Comparison of ENCODE assay signal across 24 cellular contexts in genomic region chr11:69487849-69488542, GRCh38. TPM values are rescaled to one million over a fixed set of nuclear protein-coding genes. Genes with fewer than 3 reads are reported as not detected.
DNase-seq lines count a peak whose midpoint lies in the region; ATAC-seq, FAIRE-seq and TF ChIP-seq lines count a peak whose summit lies in the region.
"Had no signal": no experiment of that assay in that cellular context is flagged by ENCODE, and none has a peak within 500 bp of the region (broad histone marks: within the 10 kb centered on the region; RNA-seq: fewer than 3 reads in every experiment).

No MANE protein-coding gene starts in this region.

- no peak overlapping the region for H3K18ac ChIP-seq in H1 (ENCODE audit: extremely low read depth, low read length)

- H3K27ac ChIP-seq in H1 (ENCODE audit: low read depth, low read length): no peak overlapping the region
- no peak overlapping the region for H3K27ac ChIP-seq in osteoblast (ENCODE audit: low read depth, low read length)
- peak overlapping the region; percentile 6 to 81 (median 68) for H3K27ac ChIP-seq in tibial nerve
- H3K27ac ChIP-seq: BLaER1 had no signal

- no peak overlapping the region for H3K23ac ChIP-seq in H1 (ENCODE audit: insufficient read length)

- H2AFZ ChIP-seq in H1 (ENCODE audit: low read length) (no peak overlapping the region), osteoblast (ENCODE audit: low read length) (no peak overlapping the region)
- H2AFZ ChIP-seq: GM23338 had no signal

- H4K91ac ChIP-seq in H1 (replicated peaks; ENCODE audit: insufficient read length, low read length): no peak overlapping the region

- no peak overlapping the region for H4K8ac ChIP-seq in H1 (ENCODE audit: extremely low read depth, insufficient read depth, low read length)

- no peaks in the 10 kb centered on the region for H3K9me3 ChIP-seq in H1 (ENCODE audit: insufficient read depth in 2 of 2, low read depth in 1 of 2, low read length in 1 of 2)
- H3K9me3 ChIP-seq in osteoblast (ENCODE audit: low read depth, low read length): no peaks in the 10 kb centered on the region
- H3K9me3 ChIP-seq in tibial nerve: no peaks in the 10 kb centered on the region
- H3K9me3 ChIP-seq in BE2C: no peaks in the 10 kb centered on the region
- H3K9me3 ChIP-seq: BLaER1 had no signal

- H3K79me2 ChIP-seq in H1 (ENCODE audit: control insufficient read depth in 1 of 2, insufficient read depth in 2 of 2, low read length in 2 of 2): no peaks in the 10 kb centered on the region
- no peaks in the 10 kb centered on the region for H3K79me2 ChIP-seq in osteoblast (ENCODE audit: insufficient read depth, low read length)

- no peak overlapping the region for H3K4ac ChIP-seq in H1 (replicated peaks; ENCODE audit: insufficient read length, low read depth, low read length)

- intact Hi-C loops in left ventricle myocardium superior (cut with micrococcal nuclease): no loop called here

- TF ChIP-seq EP300 in H1 (IDR thresholded peaks at IDR 0.05; ENCODE audit: borderline replicate concordance in 1 of 2, low read depth in 2 of 2, low read length in 2 of 2) (no peak), tibial nerve (IDR thresholded peaks at IDR 0.05) (no peak)

- H4K5ac ChIP-seq in H1 (ENCODE audit: insufficient read length, low read depth, low read length): no peak overlapping the region

- no peaks in the 10 kb centered on the region for H3K36me3 ChIP-seq in H1 (ENCODE audit: control insufficient read depth in 2 of 4, insufficient read depth in 4 of 4, low read length in 3 of 4)
- no peaks in the 10 kb centered on the region for H3K36me3 ChIP-seq in osteoblast (ENCODE audit: insufficient read depth, low read length)
- H3K36me3 ChIP-seq in tibial nerve: no peaks in the 10 kb centered on the region
- no peaks in the 10 kb centered on the region for H3K36me3 ChIP-seq in BE2C
- H3K36me3 ChIP-seq: BLaER1 had no signal

- no peak for FAIRE-seq in H1 (lab: Jason Lieb, UNC)
- FAIRE-seq: GM12891, RCC 7860 had no signal

- H3K27me3 ChIP-seq in H1 (replicated peaks in 1 of 4; ENCODE audit: control insufficient read depth in 3 of 4, extremely low read depth in 1 of 4, insufficient read depth in 3 of 4, low read length in 3 of 4): no peaks in the 10 kb centered on the region
- no peaks in the 10 kb centered on the region for H3K27me3 ChIP-seq in osteoblast (ENCODE audit: insufficient read depth, low read length)
- H3K27me3 ChIP-seq in tibial nerve: no peaks in the 10 kb centered on the region
- H3K27me3 ChIP-seq in BE2C: no peaks in the 10 kb centered on the region
- H3K27me3 ChIP-seq: BLaER1 had no signal

- TF ChIP-seq RAD21 in H1 (IDR thresholded peaks at IDR 0.05 in 1 of 2, conservative IDR thresholded peaks at IDR 0.05 in 1 of 2; ENCODE audit: low read depth in 2 of 2, low read length in 2 of 2): no peak

- H3K79me1 ChIP-seq in H1 (ENCODE audit: low read depth, low read length): no peaks in the 10 kb centered on the region

- no peak overlapping the region for H3K14ac ChIP-seq in H1 (ENCODE audit: insufficient read length)

- POLR2A ChIA-PET in H1 (lab: Charles Lee; ENCODE audit: partially characterized antibody): no interaction called here

- DNase-seq in H1 (ENCODE audit: low read depth in 1 of 2, low spot score in 2 of 2) (no peak), left ventricle myocardium superior (peak; percentile 24), osteoblast (ENCODE audit: insufficient read length, low spot score, missing footprints) (peak; percentile 66), tibial nerve (ENCODE audit: low spot score in 2 of 2) (no peak), BE2C (no peak), amniotic stem cell (lab: John Stamatoyannopoulos, UW) (no peak), cerebellar nuclear complex (lab: John Stamatoyannopoulos, UW) (no peak)
- DNase-seq: CD4-positive, alpha-beta T cell; COR-L47; DMS 273 treated with DMSO at 0.1 percent for 48 hours; DND-41; HCEC 1CT; KG1; NCI-H1092 treated with DMSO at 0.1 percent for 48 hours; NCI-H146; NCI-H2029 treated with DMSO at 0.1 percent for 48 hours; NCI-H2171 treated with DMSO at 0.1 percent for 48 hours; NCI-H526 treated with DMSO at 0.1 percent for 48 hours; OCI-M1 had no signal

- H3K9ac ChIP-seq in H1 (replicated peaks in 1 of 4; ENCODE audit: extremely low read depth in 1 of 4, low read depth in 3 of 4, low read length in 3 of 4): no peak overlapping the region
- H3K9ac ChIP-seq: BLaER1 had no signal

- H3K4me3 ChIP-seq in H1 (ENCODE audit: extremely low read depth in 1 of 4, insufficient read depth in 2 of 4, low read depth in 3 of 4, low read length in 4 of 4) (no peak overlapping the region), osteoblast (ENCODE audit: insufficient read depth, low read length) (no peak overlapping the region), tibial nerve (no peak overlapping the region), BE2C (ENCODE audit: low read depth, low read length) (no peak overlapping the region)
- H3K4me3 ChIP-seq: BLaER1, GM23338 had no signal

- H3K56ac ChIP-seq in H1 (replicated peaks; ENCODE audit: insufficient read length, low read depth, low read length): no peak overlapping the region

- H2AK5ac ChIP-seq in H1 (ENCODE audit: low read depth, low read length): no peak overlapping the region

- no peaks in the 10 kb centered on the region for H3K23me2 ChIP-seq in H1 (ENCODE audit: low read depth, low read length)

- no peaks in the 10 kb centered on the region for H4K20me1 ChIP-seq in H1 (replicated peaks in 1 of 2; ENCODE audit: control insufficient read depth in 1 of 2, insufficient read depth in 2 of 2, low read length in 2 of 2)
- no peaks in the 10 kb centered on the region for H4K20me1 ChIP-seq in osteoblast (ENCODE audit: insufficient read depth, low read length)
- H4K20me1 ChIP-seq: BLaER1 had no signal

- H2BK120ac ChIP-seq in H1 (replicated peaks; ENCODE audit: low read depth, low read length): no peak overlapping the region

- 84% methylated on average over 17 of the region's 17 CpGs; no CpG with 5 or more reads in 1 of the 2 experiments for WGBS in H1 (ENCODE audit: extremely low coverage in 1 of 2, insufficient coverage in 1 of 2, insufficient read length in 1 of 2, insufficient replicate concordance in 2 of 2, low coverage in 1 of 2, low lambda C conversion rate in 2 of 2, missing lambda C conversion rate in 1 of 2), 2 experiments
- 71 to 85% methylated on average over 11 to 17 of the region's 17 CpGs for WGBS in tibial nerve, 2 donors

- no peak for TF ChIP-seq CTCF in H1 (IDR thresholded peaks at IDR 0.05; ENCODE audit: control extremely low read depth in 1 of 3, insufficient read depth in 1 of 3, low read depth in 1 of 3, low read length in 3 of 3)
- no peak for TF ChIP-seq CTCF in osteoblast (IDR thresholded peaks at IDR 0.05; ENCODE audit: extremely low read depth, low read depth, low read length)
- TF ChIP-seq CTCF in tibial nerve (IDR thresholded peaks at IDR 0.05): no peak
- TF ChIP-seq CTCF in BE2C (IDR thresholded peaks at IDR 0.05; ENCODE audit: low read depth, low read length): no peak

- H3K4me2 ChIP-seq in H1 (ENCODE audit: insufficient read depth in 1 of 2, low read depth in 2 of 2, low read length in 2 of 2) (no peak overlapping the region), osteoblast (ENCODE audit: insufficient read depth, low read length) (no peak overlapping the region)
- H3K4me2 ChIP-seq: BLaER1, GM23338 had no signal

- no peak overlapping the region for H2BK12ac ChIP-seq in H1 (ENCODE audit: low read depth, low read length)

- H2BK20ac ChIP-seq in H1 (ENCODE audit: low read length): 0 out of 2 replicates have a peak overlapping the region, but pooled peaks have one; percentile 48

- H3K4me1 ChIP-seq in H1 (replicated peaks in 1 of 4; ENCODE audit: control insufficient read depth in 3 of 4, insufficient read depth in 4 of 4, low read length in 3 of 4) (peaks cover 0 to 13% (median 3%) of the 10 kb centered on the region in 4 experiments; a peak in 3 of 7 replicates), osteoblast (ENCODE audit: insufficient read depth, low read length) (no peaks in the 10 kb centered on the region), tibial nerve (peaks cover 0 to 63% (median 24%) of the 10 kb centered on the region in 4 donors), BE2C (no peaks in the 10 kb centered on the region)
- H3K4me1 ChIP-seq: BLaER1 had no signal

- no peak for TF ChIP-seq POLR2A in H1 (IDR thresholded peaks at IDR 0.05; ENCODE audit: control extremely low read depth in 1 of 2, low read depth in 2 of 2, low read length in 2 of 2)
- TF ChIP-seq POLR2A in tibial nerve (IDR thresholded peaks at IDR 0.05): no peak

- CTCF ChIA-PET in H1 (lab: Charles Lee; ENCODE audit: partially characterized antibody): no interaction called here

- H2BK5ac ChIP-seq in H1 (ENCODE audit: low read depth, low read length): no peak overlapping the region

- no peak for ATAC-seq in left ventricle myocardium superior

- no peak overlapping the region; the same call in 1 of the 2 replicates for H2BK15ac ChIP-seq in H1 (ENCODE audit: low read length)

TF ChIP-seq in H1, 55 proteins besides CTCF, POLR2A, EP300 and RAD21 (continues in another document):
- no peak for TF ChIP-seq EGR1 (IDR thresholded peaks at IDR 0.05; ENCODE audit: borderline replicate concordance, low read depth, low read length)
- TF ChIP-seq BACH1 (IDR thresholded peaks at IDR 0.05; ENCODE audit: low read length): no peak
- no peak for TF ChIP-seq HDAC6 (IDR thresholded peaks at IDR 0.05; ENCODE audit: low read depth, low read length)
- no peak for TF ChIP-seq CBX8 (IDR thresholded peaks at IDR 0.05; ENCODE audit: borderline replicate concordance, low read depth, low read length)
- no peak for TF ChIP-seq BRCA1 (IDR thresholded peaks at IDR 0.05; ENCODE audit: low read depth, low read length)
- no peak for TF ChIP-seq GABPA (IDR thresholded peaks at IDR 0.05; ENCODE audit: borderline replicate concordance, insufficient read depth, low read length)
- TF ChIP-seq, protein P1, sequence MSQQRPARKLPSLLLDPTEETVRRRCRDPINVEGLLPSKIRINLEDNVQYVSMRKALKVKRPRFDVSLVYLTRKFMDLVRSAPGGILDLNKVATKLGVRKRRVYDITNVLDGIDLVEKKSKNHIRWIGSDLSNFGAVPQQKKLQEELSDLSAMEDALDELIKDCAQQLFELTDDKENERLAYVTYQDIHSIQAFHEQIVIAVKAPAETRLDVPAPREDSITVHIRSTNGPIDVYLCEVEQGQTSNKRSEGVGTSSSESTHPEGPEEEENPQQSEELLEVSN (IDR thresholded peaks at IDR 0.05): no peak

RNA-seq across cellular contexts. Expression of gene LINC01488, which starts 6.5 kb away (rescaled TPM):
- total RNA-seq in H1 (2021; fragmentation: NEBNext Ultra II Directional; extraction: Animal tissue kit (Norgen Biotek cat#: 25700)): not detected in 2 replicates
- polyA plus RNA-seq in H1 (2011; rRNA removed): 0.03 TPM in 1 of 2 replicates, not detected in the other
- not detected for polyA plus RNA-seq in H1 (2011; cell fraction: cytosol; rRNA removed)
- not detected for polyA plus RNA-seq in H1 (2011; cell fraction: nucleus; rRNA removed)
- polyA plus RNA-seq in H1 (2012, experiment 1 of 2): not detected in 4 replicates
- polyA plus RNA-seq in H1 (2012, experiment 2 of 2): not detected
- not detected for polyA plus RNA-seq in H1 (2013, experiment 1 of 2)
- not detected for polyA plus RNA-seq in H1 (2013, experiment 2 of 2)
- polyA minus RNA-seq in H1 (2011; rRNA and poly(A)+ RNA removed): not detected in 2 replicates
- polyA minus RNA-seq in H1 (2011; cell fraction: cytosol; rRNA and poly(A)+ RNA removed): not detected
- not detected for polyA minus RNA-seq in H1 (2011; cell fraction: nucleus; rRNA and poly(A)+ RNA removed)
- total RNA-seq in left ventricle myocardium superior (not detected), osteoblast (not detected in 2 replicates), tibial nerve (not detected)
- not detected for polyA plus RNA-seq in BE2C (2012; ENCODE audit: insufficient read depth, insufficient read length, low read depth)
- total RNA-seq: CD4-positive, alpha-beta T cell; GM23338; HT1080 had no signal
- polyA plus RNA-seq: GM23338 had no signal

Comparison
In these comparisons a context has a peak if more than half of its experiments do, and no peak if none do; other contexts are left out.
1. DNase-seq: peak in left ventricle myocardium superior (single experiment) and osteoblast (single experiment); none in H1 (0 of 2), tibial nerve (0 of 2), BE2C (single experiment), amniotic stem cell (single experiment) and cerebellar nuclear complex (0 of 2).
2. H3K27ac ChIP-seq: peak in tibial nerve (4 of 4); none in H1 (single experiment) and osteoblast (single experiment).